ENCODE assay signal across 9 cellular contexts in the genomic region with DNA sequence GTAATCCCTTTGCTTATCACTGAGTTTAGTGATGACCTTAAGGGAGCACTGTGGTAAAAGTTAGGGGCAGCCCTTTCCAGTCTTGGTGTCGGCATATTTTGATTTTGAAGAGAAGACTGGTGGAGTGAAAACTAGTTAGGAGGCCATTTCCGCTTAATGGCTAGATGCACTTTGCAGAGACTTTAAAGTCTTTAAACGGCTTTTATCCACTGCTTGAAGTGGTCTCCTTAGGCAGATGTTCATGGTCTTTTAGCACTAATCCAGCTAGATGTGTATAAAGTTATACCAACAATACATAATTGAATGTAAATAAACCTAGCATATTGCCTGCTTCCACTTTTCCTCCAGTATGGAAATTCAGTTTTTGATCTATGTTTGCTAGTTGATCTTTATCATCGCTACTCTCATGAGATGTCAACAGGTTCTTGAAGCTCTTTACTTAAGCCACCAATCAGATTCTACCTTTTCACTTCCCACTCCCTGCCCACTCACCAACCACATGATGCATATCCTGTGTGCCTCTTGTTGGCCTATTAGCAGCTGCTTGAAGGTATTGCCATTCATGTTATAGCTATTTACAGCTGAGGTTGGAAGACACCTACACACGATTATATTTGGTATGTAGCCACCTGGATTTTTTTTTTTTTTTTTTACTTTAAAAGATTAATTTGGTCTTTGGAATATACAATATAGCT.
DNase-seq lines count a peak whose midpoint lies in the region; ATAC-seq, FAIRE-seq and TF ChIP-seq lines count a peak whose summit lies in the region.
"Had no signal": no experiment of that assay in that cellular context is flagged by ENCODE, and none has a peak within 500 bp of the region (broad histone marks: within the 10 kb centered on the region; RNA-seq: fewer than 3 reads in every experiment).

No MANE protein-coding gene starts in this region.

- ATAC-seq in CD4-positive, alpha-beta T cell (ENCODE audit: poor library complexity), result peak; percentile 66
- ATAC-seq in Right ventricle myocardium inferior (no peak), GM21737 (IDR thresholded peaks at IDR 0.05; ENCODE audit: unreplicated experiment) (no peak), GM19351 (IDR thresholded peaks at IDR 0.05; ENCODE audit: unreplicated experiment) (no peak)

- POLR2A ChIA-PET in CD4-positive, alpha-beta T cell (lab: Charles Lee), result interaction anchor here (1.2 kb wide), 1 partner anchor 133 kb away, joined by 5 read pairs; no protein-coding TSS in a partner anchor
- POLR2A ChIA-PET in activated CD4-positive, alpha-beta memory T cell treated with anti-CD3 and anti-CD28 coated beads for 36 hours (lab: Charles Lee), result no interaction called here

- H3K36me3 Mint-ChIP-seq in CD4-positive, alpha-beta T cell (ENCODE audit: low read depth), result peaks cover 54% of the 10 kb centered on the region
- H3K36me3 Mint-ChIP-seq in activated CD4-positive, alpha-beta memory T cell treated with anti-CD3 and anti-CD28 coated beads for 36 hours, result peaks cover 16% of the 10 kb centered on the region

- H3K27me3 Mint-ChIP-seq in CD4-positive, alpha-beta T cell, result no peaks in the 10 kb centered on the region
- no peaks in the 10 kb centered on the region for H3K27me3 Mint-ChIP-seq in activated CD4-positive, alpha-beta memory T cell treated with anti-CD3 and anti-CD28 coated beads for 36 hours

- peaks cover 18% of the 10 kb centered on the region for H3K4me1 Mint-ChIP-seq in CD4-positive, alpha-beta T cell (ENCODE audit: low read depth)
- peaks cover 14% of the 10 kb centered on the region for H3K4me1 Mint-ChIP-seq in activated CD4-positive, alpha-beta memory T cell treated with anti-CD3 and anti-CD28 coated beads for 36 hours (ENCODE audit: low read depth)

- CTCF ChIA-PET in CD4-positive, alpha-beta T cell (lab: Charles Lee), result no interaction called here
- CTCF ChIA-PET in activated CD4-positive, alpha-beta memory T cell treated with anti-CD3 and anti-CD28 coated beads for 36 hours (lab: Charles Lee), result interaction anchor here (1.1 kb wide), 1 partner anchor 59 kb away, joined by 3 read pairs; no protein-coding TSS in a partner anchor

- H3K27me3 ChIP-seq in CD4-positive, alpha-beta T cell (ENCODE audit: control insufficient read depth, insufficient read depth, low read length), result no peaks in the 10 kb centered on the region

- H3K4me3 Mint-ChIP-seq in CD4-positive, alpha-beta T cell, result no peak overlapping the region
- H3K4me3 Mint-ChIP-seq in activated CD4-positive, alpha-beta memory T cell treated with anti-CD3 and anti-CD28 coated beads for 36 hours, result no peak overlapping the region

- no peak for TF ChIP-seq CTCF in CD4-positive, alpha-beta T cell (IDR thresholded peaks at IDR 0.05)

- no peak overlapping the region for H3K27ac Mint-ChIP-seq in CD4-positive, alpha-beta T cell
- H3K27ac Mint-ChIP-seq in activated CD4-positive, alpha-beta memory T cell treated with anti-CD3 and anti-CD28 coated beads for 36 hours, result no peak overlapping the region

- intact Hi-C loops in CD4-positive, alpha-beta T cell (cut with DNase I, micrococcal nuclease), result no loop called here
- intact Hi-C loops in activated CD4-positive, alpha-beta memory T cell treated with anti-CD3 and anti-CD28 coated beads for 36 hours (cut with micrococcal nuclease), result no loop called here
- intact Hi-C loops in Right ventricle myocardium inferior (cut with DNase I), result no loop called here

- H3K9me3 ChIP-seq in CD4-positive, alpha-beta T cell (ENCODE audit: control insufficient read depth, low read length), result no peaks in the 10 kb centered on the region

- H3K27ac ChIP-seq in CD4-positive, alpha-beta T cell (ENCODE audit: low read depth, low read length), result no peak overlapping the region

- no peaks in the 10 kb centered on the region for H3K9me3 Mint-ChIP-seq in CD4-positive, alpha-beta T cell
- H3K9me3 Mint-ChIP-seq in activated CD4-positive, alpha-beta memory T cell treated with anti-CD3 and anti-CD28 coated beads for 36 hours, result no peaks in the 10 kb centered on the region

- DNase-seq in CD4-positive, alpha-beta T cell, result peak in 2 of 10 experiments; percentile 1 to 2
- no peak for DNase-seq in HTR-8/SVneo (ENCODE audit: insufficient read length, low spot score)
- DNase-seq in activated CD4-positive, alpha-beta memory T cell treated with anti-CD3 and anti-CD28 coated beads for 36 hours, result peak; percentile 62
- no peak for DNase-seq in Right ventricle myocardium inferior (ENCODE audit: missing footprints)
- no peak for DNase-seq in RPMI8226
- DNase-seq: islet precursor cell had no signal

- FAIRE-seq in HTR-8/SVneo (lab: Jason Lieb, UNC) (peak; percentile 76), islet of Langerhans (lab: Jason Lieb, UNC) (peak; percentile 33)
